Comparison of ENCODE assay signal across 10 cellular contexts in the genomic region with DNA sequence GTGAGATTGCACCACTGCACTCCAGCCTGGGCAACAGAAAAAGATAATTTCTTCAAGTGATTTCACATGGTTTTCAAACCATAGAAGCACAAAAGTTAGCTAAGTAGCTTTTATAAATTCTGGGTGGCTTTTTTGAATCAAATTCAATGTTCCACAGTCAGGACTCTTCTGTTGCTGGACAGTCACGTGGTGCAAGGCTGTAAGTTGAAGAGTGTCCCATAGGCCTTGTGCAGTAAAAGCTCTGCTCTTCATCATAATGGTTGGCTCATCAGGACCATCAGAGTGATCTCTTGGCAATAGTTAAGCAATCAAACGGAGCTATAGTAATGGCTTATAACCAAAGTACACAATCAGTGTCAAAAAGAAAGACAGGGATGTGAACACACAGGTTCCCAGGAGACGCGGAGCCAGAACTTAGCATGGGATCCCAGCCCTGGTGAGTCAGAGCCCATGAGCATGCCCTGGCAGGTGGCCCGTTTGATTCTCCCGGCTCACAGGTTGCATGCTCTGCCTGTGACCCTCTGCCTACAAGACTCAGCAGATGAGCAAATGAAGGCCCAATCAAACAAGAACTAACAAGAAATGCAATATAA. TPM values are rescaled to one million over a fixed set of nuclear protein-coding genes. Genes with fewer than 3 reads are reported as not detected.
DNase-seq lines count a peak whose midpoint lies in the region; ATAC-seq and TF ChIP-seq lines count a peak whose summit lies in the region.
"Had no signal": no experiment of that assay in that cellular context is flagged by ENCODE, and none has a peak within 500 bp of the region (broad histone marks: within the 10 kb centered on the region; RNA-seq: fewer than 3 reads in every experiment).

No MANE protein-coding gene starts in this region.

- H3K4me1 Mint-ChIP-seq in effector memory CD8-positive, alpha-beta T cell (ENCODE audit: low read depth in 2 of 2), result peaks cover 1 to 9% of the 10 kb centered on the region in 2 donors
- peaks cover 13% of the 10 kb centered on the region for H3K4me1 Mint-ChIP-seq in chondrocyte (ENCODE audit: low read depth)

- dilution Hi-C loops in mammary epithelial cell (cut with HindIII; ENCODE audit: low sequenced_read_pairs), result no loop called here

- H3K79me2 ChIP-seq in mammary epithelial cell (ENCODE audit: insufficient read depth, low read length), result no peaks in the 10 kb centered on the region

- H3K27me3 Mint-ChIP-seq in effector memory CD8-positive, alpha-beta T cell, result no peaks in the 10 kb centered on the region
- H3K27me3 Mint-ChIP-seq in chondrocyte (ENCODE audit: low read depth), result no peaks in the 10 kb centered on the region

- no peak overlapping the region for H3K9ac ChIP-seq in mammary epithelial cell (ENCODE audit: insufficient read depth, low read length)

- intact Hi-C loops in mammary epithelial cell (cut with micrococcal nuclease), result no loop called here

- H3K4me3 ChIP-seq in MG63 (no peak overlapping the region), mammary epithelial cell (replicated peaks in 1 of 3; ENCODE audit: insufficient read depth in 1 of 3, low read depth in 2 of 3, low read length in 3 of 3) (no peak overlapping the region)

- H4K20me1 ChIP-seq in mammary epithelial cell (ENCODE audit: insufficient read depth, low read length), result no peaks in the 10 kb centered on the region

- no peaks in the 10 kb centered on the region for H3K36me3 Mint-ChIP-seq in effector memory CD8-positive, alpha-beta T cell (ENCODE audit: insufficient read depth)
- H3K36me3 Mint-ChIP-seq in chondrocyte (ENCODE audit: low read depth), result no peaks in the 10 kb centered on the region

- WGBS in mammary epithelial cell (ENCODE audit: low coverage, missing lambda C conversion rate), result 20% methylated on average over 6 of the region's 6 CpGs

- in situ Hi-C loops in ACHN (cut with HindIII; ENCODE audit: low pct_ligation_motif_present, low pct_unique_long_range_greater_than_20kb, low sequenced_read_pairs) (no loop called here), mammary epithelial cell (cut with MboI; ENCODE audit: low sequenced_read_pairs in 2 of 2) (no loop called here)

- H3K27ac ChIP-seq in mammary epithelial cell (ENCODE audit: insufficient read depth, low read depth, low read length), result peak overlapping the region; percentile 34

- no peak overlapping the region for H3K4me3 Mint-ChIP-seq in effector memory CD8-positive, alpha-beta T cell
- H3K4me3 Mint-ChIP-seq in chondrocyte (ENCODE audit: unreplicated experiment), result no peak overlapping the region
- H3K4me3 Mint-ChIP-seq: nephron progenitor cell had no signal

- CTCF ChIA-PET in mammary epithelial cell (lab: Charles Lee; ENCODE audit: low non-redundant PET), result no interaction called here

- H3K4me2 ChIP-seq in mammary epithelial cell (ENCODE audit: insufficient read depth, low read depth, low read length), result peak overlapping the region; percentile 34

- DNase-seq in ACHN (peak; percentile 31), MG63 (peak; percentile 72), mammary epithelial cell (peak; percentile 98), kidney tubule cell (ENCODE audit: low spot score) (peak; percentile 76), T-helper 2 cell (no peak), chondrocyte (ENCODE audit: low spot score) (no peak)
- DNase-seq in effector memory CD8-positive, alpha-beta T cell, result no peak
- no peak for DNase-seq in activated CD4-positive, alpha-beta T cell treated with anti-CD3 and anti-CD28 coated beads for 48 hours
- DNase-seq: EL, nephron progenitor cell had no signal

- H3K9me3 Mint-ChIP-seq in effector memory CD8-positive, alpha-beta T cell, result no peaks in the 10 kb centered on the region
- no peaks in the 10 kb centered on the region for H3K9me3 Mint-ChIP-seq in chondrocyte (ENCODE audit: low read depth)
- H3K9me3 Mint-ChIP-seq: nephron progenitor cell had no signal

- TF ChIP-seq CTCF in mammary epithelial cell (conservative IDR thresholded peaks at IDR 0.05 in 1 of 2, IDR thresholded peaks at IDR 0.05 in 1 of 2; ENCODE audit: extremely low read depth in 1 of 2, insufficient read depth in 1 of 2, low read depth in 1 of 2, low read length in 2 of 2) (no peak), chondrocyte (IDR thresholded peaks at IDR 0.05) (no peak)

- ATAC-seq in effector memory CD8-positive, alpha-beta T cell (replicated peaks), result no peak

- H3K36me3 ChIP-seq in MG63 (no peaks in the 10 kb centered on the region), mammary epithelial cell (ENCODE audit: insufficient read depth, low read length) (no peaks in the 10 kb centered on the region)

- no peak overlapping the region for H3K27ac Mint-ChIP-seq in effector memory CD8-positive, alpha-beta T cell
- no peak overlapping the region for H3K27ac Mint-ChIP-seq in chondrocyte (ENCODE audit: unreplicated experiment)

- TSS peak; percentile 98 for BruUV-seq in mammary epithelial cell (replicated peaks; lab: Mats Ljungman, UMichigan)

- peaks cover 20% of the 10 kb centered on the region for H3K4me1 ChIP-seq in mammary epithelial cell (ENCODE audit: insufficient read depth, low read length)

- H2AFZ ChIP-seq in mammary epithelial cell (ENCODE audit: low read depth, low read length), result no peak overlapping the region

- H3K9me3 ChIP-seq in MG63 (no peaks in the 10 kb centered on the region), mammary epithelial cell (replicated peaks; ENCODE audit: insufficient read depth, low read length) (no peaks in the 10 kb centered on the region)

- H3K27me3 ChIP-seq in MG63 (no peaks in the 10 kb centered on the region), mammary epithelial cell (ENCODE audit: insufficient read depth, low read length) (no peaks in the 10 kb centered on the region)

RNA-seq across cellular contexts. Expression of a gene that starts 10.8 kb away (rescaled TPM):
- total RNA-seq in MG63 (2014; rRNA removed; shearing (Covaris generic); ENCODE audit: low replicate concordance), result 65.4 and 106 TPM in 2 replicates
- total RNA-seq in mammary epithelial cell (100 to 1,000 TPM in 1 of 2 donors, 10 to 100 TPM in 1; 12.3 to 208 TPM), chondrocyte (128 to 162 TPM (median 139 TPM) in 3 replicates)
- polyA plus RNA-seq in mammary epithelial cell, result 5.1 TPM
- polyA minus RNA-seq in mammary epithelial cell, result 4.2 TPM

RNA-seq across cellular contexts. Expression of a gene that starts 53.9 kb away (rescaled TPM):
- total RNA-seq in MG63 (2014; rRNA removed; shearing (Covaris generic); ENCODE audit: low replicate concordance), result 19.4 and 29.4 TPM in 2 replicates
- total RNA-seq in mammary epithelial cell (10 to 100 TPM; 29.0 to 36.0 TPM), chondrocyte (22.4 to 25.6 TPM (median 25.4 TPM) in 3 replicates)
- 21.9 TPM for polyA plus RNA-seq in mammary epithelial cell
- 45.5 TPM for polyA minus RNA-seq in mammary epithelial cell

Comparison
In these comparisons a context has a peak if more than half of its experiments do, and no peak if none do; other contexts are left out.
1. DNase-seq: peak in ACHN (single experiment), MG63 (single experiment), mammary epithelial cell (single experiment) and kidney tubule cell (single experiment); none in effector memory CD8-positive, alpha-beta T cell (0 of 3), T-helper 2 cell (0 of 5), activated CD4-positive, alpha-beta T cell treated with anti-CD3 and anti-CD28 coated beads for 48 hours (single experiment) and chondrocyte (single experiment).